Comparison of ENCODE assay signal across 9 cellular contexts in genomic region chr5:82641362-82641988, GRCh38.
DNase-seq lines count a peak whose midpoint lies in the region; TF ChIP-seq lines count a peak whose summit lies in the region.
"Had no signal": no experiment of that assay in that cellular context is flagged by ENCODE, and none has a peak within 500 bp of the region (broad histone marks: within the 10 kb centered on the region; RNA-seq: fewer than 3 reads in every experiment).

No MANE protein-coding gene starts in this region.

- H3K27ac ChIP-seq in 22Rv1 = no peak overlapping the region
- H3K27ac ChIP-seq in coronary artery = peak overlapping the region; percentile 16 to 67
- no peak overlapping the region for H3K27ac ChIP-seq in liver (ENCODE audit: low read depth in 1 of 2, low read length in 2 of 2)
- H3K27ac ChIP-seq in transverse colon = no peak overlapping the region

- H3K36me3 ChIP-seq in liver (ENCODE audit: control insufficient read depth in 4 of 4, insufficient read depth in 3 of 4, low read depth in 1 of 4, low read length in 3 of 4) = no peaks in the 10 kb centered on the region
- no peaks in the 10 kb centered on the region for H3K36me3 ChIP-seq in transverse colon

- intact Hi-C loops in transverse colon (cut with DNase I; ENCODE audit: low total_unique reads) = no loop called here

- POLR2A ChIA-PET in GM10248 (lab: Yijun Ruan, JAX) = no interaction called here
- POLR2A ChIA-PET in HEK293T (lab: Yijun Ruan, JAX) = no interaction called here

- TF ChIP-seq POLR2A in transverse colon (IDR thresholded peaks at IDR 0.05) = no peak

- no peak for TF ChIP-seq EP300 in transverse colon (IDR thresholded peaks at IDR 0.05; ENCODE audit: low read depth)

- DNase-seq in GM10248 (ENCODE audit: extremely low spot score) = peak; percentile 45
- DNase-seq in HEK293T (ENCODE audit: extremely low spot score) = peak; percentile 63
- peak; percentile 82 for DNase-seq in MV-4-11 (lab: John Stamatoyannopoulos, UW)
- DNase-seq in SIG-M5 treated with dmso at 0.1 percent for 504 hours (lab: John Stamatoyannopoulos, UW; ENCODE audit: unreplicated experiment) = peak; percentile 88
- DNase-seq in coronary artery (ENCODE audit: low spot score) = peak; percentile 78
- peak; percentile 74 for DNase-seq in transverse colon
- DNase-seq: naive B cell had no signal

- H3K27me3 ChIP-seq in liver (ENCODE audit: control insufficient read depth in 4 of 4, insufficient read depth in 4 of 4, low read length in 3 of 4) = no peaks in the 10 kb centered on the region
- no peaks in the 10 kb centered on the region for H3K27me3 ChIP-seq in transverse colon

- peak; percentile 98 to 99 for TF ChIP-seq RAD21 in liver (IDR thresholded peaks at IDR 0.05)

- 26% methylated on average over 3 of the region's 3 CpGs for WGBS in liver
- 21 to 24% methylated on average over 2 to 3 of the region's 3 CpGs for WGBS in transverse colon (ENCODE audit: low coverage in 1 of 2), 2 donors

- CTCF ChIA-PET in GM10248 (lab: Yijun Ruan, JAX) = interaction anchor here (0.7 to 3.2 kb wide), 16 partner anchors 12 to 922 kb away, joined by 3 to 33 read pairs (median 3); partner anchors contain the start of gene VCAN
- CTCF ChIA-PET in HEK293T (lab: Yijun Ruan, JAX) = interaction anchor here (0.6 to 1.1 kb wide), 5 partner anchors 17 to 329 kb away, joined by 3 to 5 read pairs (median 3); no protein-coding TSS in a partner anchor

- H3K4me1 ChIP-seq in liver (ENCODE audit: control insufficient read depth in 4 of 4, insufficient read depth in 4 of 4, low read length in 3 of 4) (peaks cover 0 to 23% (median 17%) of the 10 kb centered on the region in 4 donors), transverse colon (peaks cover 3 to 18% (median 8%) of the 10 kb centered on the region in 4 donors)

- no peak overlapping the region for H3K4me3 ChIP-seq in coronary artery
- H3K4me3 ChIP-seq in liver (ENCODE audit: low read depth in 1 of 3, low read length in 3 of 3) = no peak overlapping the region
- no peak overlapping the region for H3K4me3 ChIP-seq in transverse colon

- TF ChIP-seq CTCF in 22Rv1 (IDR thresholded peaks at IDR 0.05) = peak; percentile 81
- peak; percentile 56 for TF ChIP-seq CTCF in GM10248 (IDR thresholded peaks at IDR 0.05; ENCODE audit: control extremely low read depth, extremely low read depth, low read depth, missing control alignments)
- no peak for TF ChIP-seq CTCF in coronary artery (IDR thresholded peaks at IDR 0.05)
- peak; percentile 87 for TF ChIP-seq CTCF in liver (IDR thresholded peaks at IDR 0.05; ENCODE audit: low read depth, low read length, missing input control)
- TF ChIP-seq CTCF in transverse colon (IDR thresholded peaks at IDR 0.05) = peak; percentile 57 to 82 (median 66)

- in situ Hi-C loops in transverse colon (cut with MboI; ENCODE audit: low pct_ligation_motif_present in 1 of 4, low pct_unique_long_range_greater_than_20kb in 1 of 4, low sequenced_read_pairs in 3 of 4) = loop anchor here (10.0 to 25.0 kb wide), 3 partner anchors 796 to 923 kb away; no protein-coding TSS in a partner anchor

- H3K9ac ChIP-seq in liver (ENCODE audit: low read depth in 1 of 2, low read length in 2 of 2) = no peak overlapping the region

- H3K9me3 ChIP-seq in liver (ENCODE audit: control insufficient read depth in 4 of 4, low read length in 3 of 4) (no peaks in the 10 kb centered on the region), transverse colon (no peaks in the 10 kb centered on the region)

TF ChIP-seq in HEK293T, 16 proteins besides CTCF, POLR2A, EP300 and RAD21:
- TF ChIP-seq PKNOX1 (IDR thresholded peaks at IDR 0.05) (0 out of 2 replicates have a peak, but pooled peaks have one; percentile 5), SUZ12 (IDR thresholded peaks at IDR 0.05) (no peak)

TF ChIP-seq in liver, 16 proteins besides CTCF, POLR2A, EP300 and RAD21:
- TF ChIP-seq HNF4A (conservative IDR thresholded peaks at IDR 0.05) (peak; percentile 20 to 47), REST (IDR thresholded peaks at IDR 0.05) (no peak), SP1 (IDR thresholded peaks at IDR 0.05) (no peak), FOXA2 (IDR thresholded peaks at IDR 0.05) (no peak), FOXA1 (IDR thresholded peaks at IDR 0.05) (peak; percentile 19), EGR1 (IDR thresholded peaks at IDR 0.05; ENCODE audit: low read depth in 2 of 2) (no peak), RXRA (IDR thresholded peaks at IDR 0.05) (peak in 1 of 2 donors; percentile 52), GABPA (IDR thresholded peaks at IDR 0.05 in 1 of 2, conservative IDR thresholded peaks at IDR 0.05 in 1 of 2) (no peak), ZBTB33 (IDR thresholded peaks at IDR 0.05) (no peak), NR2F2 (IDR thresholded peaks at IDR 0.05) (no peak), JUND (IDR thresholded peaks at IDR 0.05) (peak in 1 of 2 donors; percentile 49), TAF1 (conservative IDR thresholded peaks at IDR 0.05) (no peak), MAX (IDR thresholded peaks at IDR 0.05) (peak; percentile 46), YY1 (IDR thresholded peaks at IDR 0.05) (peak; percentile 43), HNF4G (IDR thresholded peaks at IDR 0.05) (no peak)
- TF ChIP-seq, protein P1, sequence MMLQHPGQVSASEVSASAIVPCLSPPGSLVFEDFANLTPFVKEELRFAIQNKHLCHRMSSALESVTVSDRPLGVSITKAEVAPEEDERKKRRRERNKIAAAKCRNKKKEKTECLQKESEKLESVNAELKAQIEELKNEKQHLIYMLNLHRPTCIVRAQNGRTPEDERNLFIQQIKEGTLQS (IDR thresholded peaks at IDR 0.05) = no peak

Comparison
In these comparisons a context has a peak if more than half of its experiments do, and no peak if none do; other contexts are left out.
1. H3K27ac ChIP-seq: peak in coronary artery (2 of 2); none in 22Rv1 (single experiment), liver (0 of 2) and transverse colon (0 of 4).
2. Peak in every context shown above with its lines, with median percentiles within 50 percentile points of each other: DNase-seq.